18 cellular contexts compared by ENCODE assay signal in genomic region chr2:196513796-196514526, GRCh38.
"Had no signal": no experiment of that assay in that cellular context is flagged by ENCODE, and none has a peak within 500 bp of the region (broad histone marks: within the 10 kb centered on the region; RNA-seq: fewer than 3 reads in every experiment).

No MANE protein-coding gene starts in this region.

- H3K9me3 ChIP-seq: tibial artery, uterus had no signal

- H3K36me3 ChIP-seq: tibial artery, uterus had no signal

- H3K4me1 Mint-ChIP-seq: activated CD4-positive, alpha-beta T cell treated with anti-CD3 and anti-CD28 coated beads, Interleukin-2, amount 10 ng/mL, durations not matched to agents 7 days and 5 days; activated CD8-positive, alpha-beta memory T cell treated with anti-CD3 and anti-CD28 coated beads, Interleukin-2, amount 10 ng/mL, durations not matched to agents 7 days and 5 days; activated naive CD4-positive, alpha-beta T cell treated with anti-CD3 and anti-CD28 coated beads, Interleukin-2, amount 10 ng/mL, durations not matched to agents 7 days and 5 days; naive B cell had no signal

- H3K27ac Mint-ChIP-seq: activated CD4-positive, alpha-beta T cell treated with anti-CD3 and anti-CD28 coated beads, Interleukin-2, amount 10 ng/mL, durations not matched to agents 7 days and 5 days; activated CD8-positive, alpha-beta memory T cell treated with anti-CD3 and anti-CD28 coated beads, Interleukin-2, amount 10 ng/mL, durations not matched to agents 7 days and 5 days; activated CD8-positive, alpha-beta T cell treated with anti-CD3 and anti-CD28 coated beads for 36 hours; activated naive CD4-positive, alpha-beta T cell treated with anti-CD3 and anti-CD28 coated beads, Interleukin-2, amount 10 ng/mL, durations not matched to agents 7 days and 5 days; endodermal cell; naive B cell had no signal

- H3K9me3 Mint-ChIP-seq: activated CD4-positive, alpha-beta T cell treated with anti-CD3 and anti-CD28 coated beads, Interleukin-2, amount 10 ng/mL, durations not matched to agents 7 days and 5 days; activated CD8-positive, alpha-beta T cell treated with anti-CD3 and anti-CD28 coated beads for 36 hours; activated naive CD4-positive, alpha-beta T cell treated with anti-CD3 and anti-CD28 coated beads, Interleukin-2, amount 10 ng/mL, durations not matched to agents 7 days and 5 days; endodermal cell; naive B cell; neural crest cell had no signal

- H3K4me3 ChIP-seq: lung, tibial artery, uterus had no signal

- H3K4me1 ChIP-seq: tibial artery, uterus had no signal

- DNase-seq: activated CD4-positive, alpha-beta T cell treated with anti-CD3 and anti-CD28 coated beads, Interleukin-2, amount 10 ng/mL, durations not matched to agents 7 days and 5 days; activated CD8-positive, alpha-beta memory T cell treated with anti-CD3 and anti-CD28 coated beads, Interleukin-2, amount 10 ng/mL, durations not matched to agents 7 days and 5 days; activated CD8-positive, alpha-beta T cell treated with anti-CD3 and anti-CD28 coated beads for 36 hours; activated effector memory CD4-positive, alpha-beta T cell treated with anti-CD3 and anti-CD28 coated beads, Interleukin-2, amount 50 U/mL, for 16 hours; activated naive CD4-positive, alpha-beta T cell treated with anti-CD3 and anti-CD28 coated beads, Interleukin-2, amount 10 ng/mL, durations not matched to agents 7 days and 5 days; activated T-cell treated with anti-CD3 and anti-CD28 coated beads for 4 hours; cortex of kidney; endodermal cell; left colon; naive B cell; stimulated activated CD4-positive, alpha-beta T cell treated with anti-CD3 and anti-CD28 coated beads, Interleukin-2, amount 100 ng/mL, for 48 hours; stimulated activated CD8-positive, alpha-beta memory T cell treated with anti-CD3 and anti-CD28 coated beads, Interleukin-4, amount 100 ng/mL, for 48 hours; stimulated activated naive CD4-positive, alpha-beta T cell treated with Interleukin-2 at 50 U/mL for 16 hours; substantia nigra; tibial artery; uterus had no signal

- H3K27me3 ChIP-seq: tibial artery, uterus had no signal

- ATAC-seq: activated CD8-positive, alpha-beta memory T cell treated with anti-CD3 and anti-CD28 coated beads, Interleukin-2, amount 10 ng/mL, durations not matched to agents 7 days and 5 days; activated CD8-positive, alpha-beta T cell treated with anti-CD3 and anti-CD28 coated beads for 36 hours; left colon had no signal

- H3K4me3 Mint-ChIP-seq: activated CD4-positive, alpha-beta T cell treated with anti-CD3 and anti-CD28 coated beads, Interleukin-2, amount 10 ng/mL, durations not matched to agents 7 days and 5 days; activated CD8-positive, alpha-beta memory T cell treated with anti-CD3 and anti-CD28 coated beads, Interleukin-2, amount 10 ng/mL, durations not matched to agents 7 days and 5 days; activated CD8-positive, alpha-beta T cell treated with anti-CD3 and anti-CD28 coated beads for 36 hours; activated naive CD4-positive, alpha-beta T cell treated with anti-CD3 and anti-CD28 coated beads, Interleukin-2, amount 10 ng/mL, durations not matched to agents 7 days and 5 days; endodermal cell; neural crest cell had no signal

- H3K27ac ChIP-seq: tibial artery, uterus had no signal

- H3K36me3 Mint-ChIP-seq: activated CD8-positive, alpha-beta memory T cell treated with anti-CD3 and anti-CD28 coated beads, Interleukin-2, amount 10 ng/mL, durations not matched to agents 7 days and 5 days; activated naive CD4-positive, alpha-beta T cell treated with anti-CD3 and anti-CD28 coated beads, Interleukin-2, amount 10 ng/mL, durations not matched to agents 7 days and 5 days; naive B cell had no signal
